In genomic region chr16:85592700-85593502, GRCh38 we compare ENCODE assay signal across 13 cellular contexts. TPM values are rescaled to one million over a fixed set of nuclear protein-coding genes. Genes with fewer than 3 reads are reported as not detected.
DNase-seq lines count a peak whose midpoint lies in the region; ATAC-seq, FAIRE-seq and TF ChIP-seq lines count a peak whose summit lies in the region.
"Had no signal": no experiment of that assay in that cellular context is flagged by ENCODE, and none has a peak within 500 bp of the region (broad histone marks: within the 10 kb centered on the region; RNA-seq: fewer than 3 reads in every experiment).

No MANE protein-coding gene starts in this region.

- FAIRE-seq in frontal cortex (lab: Jason Lieb, UNC): no peak

- no peaks in the 10 kb centered on the region for H3K36me3 Mint-ChIP-seq in activated T-helper 17 cell treated with anti-CD3 and anti-CD28 coated beads, Interleukin-2, amount 50 U/mL, for 72 hours (ENCODE audit: low read depth)
- H3K36me3 Mint-ChIP-seq in glutamatergic neuron (ENCODE audit: unreplicated experiment): no peaks in the 10 kb centered on the region

- DNase-seq in NCI-H82 (lab: John Stamatoyannopoulos, UW): peak; percentile 61
- no peak for DNase-seq in NCI-H82 treated with DMSO at 0.1 percent for 48 hours (lab: John Stamatoyannopoulos, UW; ENCODE audit: unreplicated experiment)
- DNase-seq in glutamatergic neuron: no peak
- no peak for DNase-seq in stimulated activated naive CD8-positive, alpha-beta T cell treated with anti-CD3 and anti-CD28 coated beads, Interleukin-15, amount 100 ng/mL, for 72 hours
- DNase-seq in frontal cortex (ENCODE audit: low spot score in 2 of 2): no peak
- DNase-seq in stimulated activated CD4-positive, alpha-beta T cell treated with anti-CD3 and anti-CD28 coated beads, Interleukin-12 subunit alpha, Interleukin-12 subunit beta, amount 100 ng/mL, for 4 hours: no peak
- DNase-seq: activated CD4-positive, CD25-positive, alpha-beta regulatory T cell; left cardiac atrium; NCI-H2029 treated with DMSO at 0.1 percent for 48 hours; nephron progenitor cell; tibial artery had no signal

- no peak for TF ChIP-seq CTCF in glutamatergic neuron (IDR thresholded peaks at IDR 0.05; ENCODE audit: partially characterized antibody, unreplicated experiment)

- no peaks in the 10 kb centered on the region for H3K27me3 Mint-ChIP-seq in activated T-helper 17 cell treated with anti-CD3 and anti-CD28 coated beads, Interleukin-2, amount 50 U/mL, for 72 hours
- peaks cover 24% of the 10 kb centered on the region for H3K27me3 Mint-ChIP-seq in glutamatergic neuron (ENCODE audit: unreplicated experiment)
- H3K27me3 Mint-ChIP-seq in stimulated activated naive CD8-positive, alpha-beta T cell treated with anti-CD3 and anti-CD28 coated beads, Interleukin-15, amount 100 ng/mL, for 72 hours: no peaks in the 10 kb centered on the region

- no peak overlapping the region for H3K4me3 Mint-ChIP-seq in activated T-helper 17 cell treated with anti-CD3 and anti-CD28 coated beads, Interleukin-2, amount 50 U/mL, for 72 hours
- peak overlapping the region; percentile 57 for H3K4me3 Mint-ChIP-seq in glutamatergic neuron (ENCODE audit: unreplicated experiment)
- H3K4me3 Mint-ChIP-seq in stimulated activated naive CD8-positive, alpha-beta T cell treated with anti-CD3 and anti-CD28 coated beads, Interleukin-15, amount 100 ng/mL, for 72 hours: no peak overlapping the region

- H3K4me1 Mint-ChIP-seq in activated T-helper 17 cell treated with anti-CD3 and anti-CD28 coated beads, Interleukin-2, amount 50 U/mL, for 72 hours: peaks cover 4% of the 10 kb centered on the region
- H3K4me1 Mint-ChIP-seq in glutamatergic neuron (ENCODE audit: low read depth, unreplicated experiment): peaks cover 44% of the 10 kb centered on the region
- peaks cover 32% of the 10 kb centered on the region for H3K4me1 Mint-ChIP-seq in stimulated activated naive CD8-positive, alpha-beta T cell treated with anti-CD3 and anti-CD28 coated beads, Interleukin-15, amount 100 ng/mL, for 72 hours

- H3K9me3 Mint-ChIP-seq in activated T-helper 17 cell treated with anti-CD3 and anti-CD28 coated beads, Interleukin-2, amount 50 U/mL, for 72 hours: no peaks in the 10 kb centered on the region
- peaks cover 33% of the 10 kb centered on the region for H3K9me3 Mint-ChIP-seq in glutamatergic neuron (ENCODE audit: unreplicated experiment)
- H3K9me3 Mint-ChIP-seq in stimulated activated naive CD8-positive, alpha-beta T cell treated with anti-CD3 and anti-CD28 coated beads, Interleukin-15, amount 100 ng/mL, for 72 hours: no peaks in the 10 kb centered on the region
- H3K9me3 Mint-ChIP-seq: nephron progenitor cell had no signal

- ATAC-seq in activated T-helper 17 cell treated with anti-CD3 and anti-CD28 coated beads, Interleukin-2, amount 50 U/mL, for 72 hours (replicated peaks): peak; percentile 63
- peak; percentile 31 for ATAC-seq in stimulated activated naive CD8-positive, alpha-beta T cell treated with anti-CD3 and anti-CD28 coated beads, Interleukin-15, amount 100 ng/mL, for 72 hours
- ATAC-seq in GM21423 (IDR thresholded peaks at IDR 0.05; ENCODE audit: unreplicated experiment): no peak

- H3K27ac Mint-ChIP-seq in activated T-helper 17 cell treated with anti-CD3 and anti-CD28 coated beads, Interleukin-2, amount 50 U/mL, for 72 hours: no peak overlapping the region
- peak overlapping the region; percentile 95 for H3K27ac Mint-ChIP-seq in glutamatergic neuron (ENCODE audit: unreplicated experiment)
- peak overlapping the region in 1 of 2 donors; percentile 14 for H3K27ac Mint-ChIP-seq in stimulated activated naive CD8-positive, alpha-beta T cell treated with anti-CD3 and anti-CD28 coated beads, Interleukin-15, amount 100 ng/mL, for 72 hours

RNA-seq across cellular contexts. Expression of gene GSE1, which starts 20.2 kb away (rescaled TPM):
- 10 to 100 TPM; 12.1 to 17.4 TPM for total RNA-seq in activated T-helper 17 cell treated with anti-CD3 and anti-CD28 coated beads, Interleukin-2, amount 50 U/mL, for 72 hours
- total RNA-seq in glutamatergic neuron (ENCODE audit: unreplicated experiment) (473 TPM), frontal cortex (13.9 TPM)

Comparison
In these comparisons a context has a peak if more than half of its experiments do, and no peak if none do; other contexts are left out.
1. RNA of gene GSE1, which starts 20.2 kb away (total RNA-seq): 473 TPM in glutamatergic neuron (single experiment); 12.1 to 17.4 TPM in activated T-helper 17 cell treated with anti-CD3 and anti-CD28 coated beads, Interleukin-2, amount 50 U/mL, for 72 hours and 13.9 TPM in frontal cortex (single experiment); every median in the first group is over 10 times any median in the second.